ENCODE assay signal across 1 cellular context in the genomic region with DNA sequence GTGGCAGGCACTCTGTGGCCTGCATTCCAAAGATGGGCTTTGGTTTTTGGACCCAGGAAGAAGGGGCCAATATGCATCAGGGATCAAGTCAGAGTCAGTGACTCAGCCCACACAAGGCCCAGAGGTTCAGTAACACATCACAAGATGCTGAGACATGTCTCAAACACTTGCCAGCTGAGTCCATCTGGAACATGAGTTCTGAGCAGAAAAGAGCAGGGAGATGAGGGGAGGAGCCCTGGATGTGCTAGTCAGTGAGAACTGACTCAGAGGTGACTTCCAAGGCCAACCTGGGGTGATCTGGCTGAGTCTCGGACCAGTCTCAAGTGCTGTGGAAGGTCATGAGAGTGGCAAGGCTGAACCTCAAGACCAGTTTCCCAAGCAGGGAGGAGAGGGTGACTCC.
TF ChIP-seq lines count a peak whose summit lies in the region.

No MANE protein-coding gene starts in this region.

TF ChIP-seq in H1, 55 proteins besides CTCF, POLR2A, EP300 and RAD21 (continued from another document):
- TF ChIP-seq SAP30 (IDR thresholded peaks at IDR 0.05; ENCODE audit: insufficient read depth, insufficient replicate concordance, low read length) (no peak), CHD1 (IDR thresholded peaks at IDR 0.05; ENCODE audit: low read depth, low read length) (no peak), SP4 (IDR thresholded peaks at IDR 0.05; ENCODE audit: low read length) (no peak), KDM5A (IDR thresholded peaks at IDR 0.05; ENCODE audit: low read length) (no peak), CTBP2 (IDR thresholded peaks at IDR 0.05; ENCODE audit: borderline replicate concordance, insufficient read depth, insufficient read length, low read length) (no peak), JUND (IDR thresholded peaks at IDR 0.05; ENCODE audit: low read length) (no peak), TCF12 (IDR thresholded peaks at IDR 0.05; ENCODE audit: low read depth, low read length) (no peak), GABPA (IDR thresholded peaks at IDR 0.05; ENCODE audit: borderline replicate concordance, insufficient read depth, low read length) (no peak), TBP (IDR thresholded peaks at IDR 0.05; ENCODE audit: low read depth, low read length) (no peak), POU5F1 (IDR thresholded peaks at IDR 0.05; ENCODE audit: low read depth, low read length) (no peak), MAFK (IDR thresholded peaks at IDR 0.05; ENCODE audit: low read depth, low read length) (no peak), POLR2AphosphoS5 (IDR thresholded peaks at IDR 0.05; ENCODE audit: low read depth, low read length) (no peak), SRF (IDR thresholded peaks at IDR 0.05; ENCODE audit: low read depth, low read length) (no peak)
- TF ChIP-seq, protein P1, sequence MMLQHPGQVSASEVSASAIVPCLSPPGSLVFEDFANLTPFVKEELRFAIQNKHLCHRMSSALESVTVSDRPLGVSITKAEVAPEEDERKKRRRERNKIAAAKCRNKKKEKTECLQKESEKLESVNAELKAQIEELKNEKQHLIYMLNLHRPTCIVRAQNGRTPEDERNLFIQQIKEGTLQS (IDR thresholded peaks at IDR 0.05; ENCODE audit: insufficient read depth, low read depth, low read length), result no peak
